Comparison of ENCODE assay signal across 6 cellular contexts in genomic region chr5:19064094-19064493, GRCh38.
"Had no signal": no experiment of that assay in that cellular context is flagged by ENCODE, and none has a peak within 500 bp of the region (broad histone marks: within the 10 kb centered on the region; RNA-seq: fewer than 3 reads in every experiment).

No MANE protein-coding gene starts in this region.

- DNase-seq: H9, HCEC 1CT, KG1 had no signal

- H3K4me3 ChIP-seq: GM23338 had no signal

- H3K27ac ChIP-seq: HL-60 had no signal

- ATAC-seq: GM23338 had no signal

- FAIRE-seq: H1 had no signal

- H2AFZ ChIP-seq: GM23338 had no signal

- H3K4me2 ChIP-seq: GM23338 had no signal
